30 cellular contexts compared by ENCODE assay signal in genomic region chr16:11067697-11068141, GRCh38.
"Had no signal": no experiment of that assay in that cellular context is flagged by ENCODE, and none has a peak within 500 bp of the region (broad histone marks: within the 10 kb centered on the region; RNA-seq: fewer than 3 reads in every experiment).

No MANE protein-coding gene starts in this region.

- H3K27me3 Mint-ChIP-seq: activated naive CD4-positive, alpha-beta T cell treated with anti-CD3 and anti-CD28 coated beads, Interleukin-2, amount 50 U/mL, for 24 hours; central memory CD8-positive, alpha-beta T cell; effector memory CD8-positive, alpha-beta T cell; T-cell had no signal

- H3K27me3 ChIP-seq: ascending aorta, colonic mucosa, dorsolateral prefrontal cortex, esophagus muscularis mucosa, gastroesophageal sphincter, left lung, ovary, testis, vagina had no signal

- H3K4me3 ChIP-seq: ascending aorta, colonic mucosa, dorsolateral prefrontal cortex, esophagus muscularis mucosa, gastroesophageal sphincter, left lung, ovary, smooth muscle cell, testis, vagina had no signal

- H3K9me3 ChIP-seq: ascending aorta, colonic mucosa, esophagus muscularis mucosa, gastroesophageal sphincter, left lung, ovary, testis, vagina had no signal

- ATAC-seq: activated CD4-positive, CD25-positive, alpha-beta regulatory T cell treated with anti-CD3 and anti-CD28 coated beads, Interleukin-2, amount 50 U/mL, for 24 hours; effector memory CD8-positive, alpha-beta T cell; gastroesophageal sphincter; left lung; natural killer cell; sciatic nerve; T-cell had no signal

- H3K9me3 Mint-ChIP-seq: activated naive CD4-positive, alpha-beta T cell treated with anti-CD3 and anti-CD28 coated beads, Interleukin-2, amount 50 U/mL, for 24 hours; central memory CD8-positive, alpha-beta T cell; effector memory CD8-positive, alpha-beta T cell; natural killer cell; T-cell; T-helper 2 cell treated with Interferon-gamma antibody and Interleukin-4, amounts not matched to agents 5 μg/mL and 100 μg/mL, for 36 hours had no signal

- H3K27ac ChIP-seq: ascending aorta, colonic mucosa, dorsolateral prefrontal cortex, esophagus muscularis mucosa, gastroesophageal sphincter, left lung, ovary, testis, vagina, VCaP had no signal

- H3K36me3 ChIP-seq: colonic mucosa, ovary had no signal

- H3K4me1 Mint-ChIP-seq: central memory CD8-positive, alpha-beta T cell had no signal

- H3K4me3 Mint-ChIP-seq: activated naive CD4-positive, alpha-beta T cell treated with anti-CD3 and anti-CD28 coated beads, Interleukin-2, amount 50 U/mL, for 24 hours; central memory CD8-positive, alpha-beta T cell; effector memory CD8-positive, alpha-beta T cell; natural killer cell; T-cell; T-helper 2 cell treated with Interferon-gamma antibody and Interleukin-4, amounts not matched to agents 5 μg/mL and 100 μg/mL, for 36 hours had no signal

- FAIRE-seq: endothelial cell of umbilical vein had no signal

- DNase-seq: activated CD4-positive, alpha-beta T cell treated with anti-CD3 and anti-CD28 coated beads, Interleukin-2, amount 50 U/mL, for 1 hour; activated CD8-positive, alpha-beta memory T cell treated with anti-CD3 and anti-CD28 coated beads, Interleukin-2, amount 50 U/mL, for 4 hours; activated gamma-delta T cell treated with Interleukin-2 at 50 U/mL for 16 hours; activated T-cell treated with anti-CD3 and anti-CD28 coated beads, Interleukin-2, amount 50 U/mL, for 48 hours; colonic mucosa; dorsolateral prefrontal cortex; effector memory CD8-positive, alpha-beta T cell; head of caudate nucleus; islet precursor cell; left lung; midbrain; natural killer cell; stimulated activated CD4-positive, alpha-beta T cell treated with anti-CD3 and anti-CD28 coated beads, Interleukin-15, amount 100 ng/mL, for 24 hours; stimulated activated naive CD4-positive, alpha-beta T cell; T-cell; testis; trophoblast cell had no signal

- H3K4me1 ChIP-seq: ascending aorta, colonic mucosa, esophagus muscularis mucosa, gastroesophageal sphincter, left lung, testis, vagina had no signal

- H3K27ac Mint-ChIP-seq: activated naive CD4-positive, alpha-beta T cell treated with anti-CD3 and anti-CD28 coated beads, Interleukin-2, amount 50 U/mL, for 24 hours; T-cell had no signal
